Comparison of ENCODE assay signal across 25 cellular contexts in genomic region chr1:158077366-158078256, GRCh38.
DNase-seq lines count a peak whose midpoint lies in the region; ATAC-seq and TF ChIP-seq lines count a peak whose summit lies in the region.
"Had no signal": no experiment of that assay in that cellular context is flagged by ENCODE, and none has a peak within 500 bp of the region (broad histone marks: within the 10 kb centered on the region; RNA-seq: fewer than 3 reads in every experiment).

No MANE protein-coding gene starts in this region.

- peaks cover 14% of the 10 kb centered on the region for H3K4me1 Mint-ChIP-seq in endothelial cell (ENCODE audit: unreplicated experiment)
- H3K4me1 Mint-ChIP-seq in osteocyte (ENCODE audit: unreplicated experiment), result peaks cover 15% of the 10 kb centered on the region
- H3K4me1 Mint-ChIP-seq: activated naive CD8-positive, alpha-beta T cell treated with anti-CD3 and anti-CD28 coated beads, Interleukin-2, amount 10 ng/mL, durations not matched to agents 7 days and 5 days had no signal

- no peak overlapping the region for H3K4me3 ChIP-seq in H7 (ENCODE audit: insufficient read depth, low read depth, low read length)
- H3K4me3 ChIP-seq: dorsolateral prefrontal cortex, left lung, pancreas, right atrium auricular region had no signal

- H3K27ac Mint-ChIP-seq in endothelial cell (ENCODE audit: unreplicated experiment) (peak overlapping the region; percentile 48), osteocyte (ENCODE audit: unreplicated experiment) (peak overlapping the region; percentile 59)
- H3K27ac Mint-ChIP-seq: activated CD8-positive, alpha-beta T cell treated with anti-CD3 and anti-CD28 coated beads, Interleukin-2, amount 10 ng/mL, durations not matched to agents 7 days and 5 days; activated naive CD8-positive, alpha-beta T cell treated with anti-CD3 and anti-CD28 coated beads, Interleukin-2, amount 10 ng/mL, durations not matched to agents 7 days and 5 days; naive B cell had no signal

- H3K27me3 ChIP-seq in H7 (ENCODE audit: control insufficient read depth, insufficient read depth, low read length), result no peaks in the 10 kb centered on the region
- H3K27me3 ChIP-seq: dorsolateral prefrontal cortex, left lung, pancreas, right atrium auricular region had no signal

- H3K27me3 Mint-ChIP-seq in endothelial cell (ENCODE audit: unreplicated experiment) (peaks cover 13% of the 10 kb centered on the region), osteocyte (ENCODE audit: unreplicated experiment) (no peaks in the 10 kb centered on the region)
- H3K27me3 Mint-ChIP-seq: activated naive CD8-positive, alpha-beta T cell treated with anti-CD3 and anti-CD28 coated beads, Interleukin-2, amount 10 ng/mL, durations not matched to agents 7 days and 5 days had no signal

- no peaks in the 10 kb centered on the region for H3K9me3 Mint-ChIP-seq in endothelial cell (ENCODE audit: unreplicated experiment)
- H3K9me3 Mint-ChIP-seq in osteocyte (ENCODE audit: unreplicated experiment), result no peaks in the 10 kb centered on the region
- H3K9me3 Mint-ChIP-seq: activated naive CD8-positive, alpha-beta T cell treated with anti-CD3 and anti-CD28 coated beads, Interleukin-2, amount 10 ng/mL, durations not matched to agents 7 days and 5 days; naive B cell had no signal

- DNase-seq in H7 (peak; percentile 76), NCI-H69 (lab: John Stamatoyannopoulos, UW) (peak; percentile 97), endothelial cell (ENCODE audit: low spot score) (no peak), osteocyte (ENCODE audit: extremely low spot score, unreplicated experiment) (no peak), cerebellar nuclear complex (lab: John Stamatoyannopoulos, UW) (no peak), NCI-H1048 (lab: John Stamatoyannopoulos, UW) (no peak)
- DNase-seq: activated CD4-positive, alpha-beta T cell treated with anti-CD3 and anti-CD28 coated beads for 1 hour; activated CD8-positive, alpha-beta T cell treated with anti-CD3 and anti-CD28 coated beads, Interleukin-2, amount 10 ng/mL, durations not matched to agents 7 days and 5 days; activated effector memory CD4-positive, alpha-beta T cell treated with Interleukin-2 at 50 U/mL for 16 hours; activated naive CD8-positive, alpha-beta T cell treated with anti-CD3 and anti-CD28 coated beads, Interleukin-2, amount 10 ng/mL, durations not matched to agents 7 days and 5 days; activated T-cell treated with anti-CD3 and anti-CD28 coated beads for 4 hours; C1 segment of cervical spinal cord; DMS79; dorsolateral prefrontal cortex; GF-D8; left lung; naive B cell; NCI-H1930; NCI-H774; pancreas; stimulated activated CD4-positive, alpha-beta T cell treated with anti-CD3 and anti-CD28 coated beads, Interleukin-2, amount 100 ng/mL, for 48 hours; trophoblast cell had no signal

- peak overlapping the region; percentile 15 for H3K4me3 Mint-ChIP-seq in endothelial cell (ENCODE audit: unreplicated experiment)
- no peak overlapping the region for H3K4me3 Mint-ChIP-seq in osteocyte (ENCODE audit: unreplicated experiment)
- H3K4me3 Mint-ChIP-seq: activated CD8-positive, alpha-beta T cell treated with anti-CD3 and anti-CD28 coated beads, Interleukin-2, amount 10 ng/mL, durations not matched to agents 7 days and 5 days; activated naive CD8-positive, alpha-beta T cell treated with anti-CD3 and anti-CD28 coated beads, Interleukin-2, amount 10 ng/mL, durations not matched to agents 7 days and 5 days; naive B cell had no signal

- no peak for ATAC-seq in HG02885 (IDR thresholded peaks at IDR 0.05; ENCODE audit: poor library complexity, unreplicated experiment)
- ATAC-seq: activated CD8-positive, alpha-beta T cell treated with anti-CD3 and anti-CD28 coated beads, Interleukin-2, amount 10 ng/mL, durations not matched to agents 7 days and 5 days; HCT116; left lung; pancreas had no signal

- TF ChIP-seq CTCF in endothelial cell (IDR thresholded peaks at IDR 0.05; ENCODE audit: unreplicated experiment) (no peak), osteocyte (IDR thresholded peaks at IDR 0.05) (no peak)

- H3K36me3 ChIP-seq in H7 (replicated peaks; ENCODE audit: control insufficient read depth, insufficient read depth, low read length), result peaks cover 5% of the 10 kb centered on the region
- H3K36me3 ChIP-seq: pancreas had no signal

- H3K36me3 Mint-ChIP-seq in endothelial cell (ENCODE audit: low read depth, unreplicated experiment) (peaks cover 42% of the 10 kb centered on the region), osteocyte (ENCODE audit: unreplicated experiment) (peaks cover 24% of the 10 kb centered on the region)
- H3K36me3 Mint-ChIP-seq: activated naive CD8-positive, alpha-beta T cell treated with anti-CD3 and anti-CD28 coated beads, Interleukin-2, amount 10 ng/mL, durations not matched to agents 7 days and 5 days; naive B cell had no signal

Comparison
In these comparisons a context has a peak if more than half of its experiments do, and no peak if none do; other contexts are left out.
1. DNase-seq: peak in H7 (single experiment) and NCI-H69 (single experiment); none in endothelial cell (single experiment), osteocyte (single experiment), cerebellar nuclear complex (0 of 2) and NCI-H1048 (single experiment).